Comparison of ENCODE assay signal across 1 cellular context in genomic region chr7:107856806-107857540, GRCh38.
TF ChIP-seq lines count a peak whose summit lies in the region.

No MANE protein-coding gene starts in this region.

TF ChIP-seq in HepG2, 621 proteins besides CTCF, POLR2A, EP300 and RAD21 (continued from another document and continues in another):
- TF ChIP-seq STAT6 (CRISPR knock-in tag; IDR thresholded peaks at IDR 0.05; ENCODE audit: borderline replicate concordance): no peak
- TF ChIP-seq IKZF5 (CRISPR knock-in tag; IDR thresholded peaks at IDR 0.05): peak; percentile 73
- TF ChIP-seq ZNF781 (CRISPR knock-in tag; IDR thresholded peaks at IDR 0.05; ENCODE audit: borderline replicate concordance, not compliant biosample characterization): no peak
- TF ChIP-seq IRF2 (CRISPR knock-in tag; IDR thresholded peaks at IDR 0.05): no peak; the same call in 1 of the 2 replicates
- no peak for TF ChIP-seq TFDP1 (CRISPR knock-in tag; IDR thresholded peaks at IDR 0.05; ENCODE audit: borderline replicate concordance)
- no peak for TF ChIP-seq ZNF383 (CRISPR knock-in tag; IDR thresholded peaks at IDR 0.05; ENCODE audit: borderline replicate concordance)
- TF ChIP-seq ZBTB1 (CRISPR knock-in tag; IDR thresholded peaks at IDR 0.05; ENCODE audit: borderline replicate concordance): no peak
- no peak for TF ChIP-seq ZNF660 (CRISPR knock-in tag; IDR thresholded peaks at IDR 0.05; ENCODE audit: borderline replicate concordance, low read depth)
- no peak for TF ChIP-seq KDM5A (IDR thresholded peaks at IDR 0.05; ENCODE audit: borderline replicate concordance, low read length)
- no peak for TF ChIP-seq E2F5 (CRISPR knock-in tag; conservative IDR thresholded peaks at IDR 0.05)
- TF ChIP-seq ZNF646 (CRISPR knock-in tag; IDR thresholded peaks at IDR 0.05): no peak
- no peak for TF ChIP-seq SIX1 (CRISPR knock-in tag; IDR thresholded peaks at IDR 0.05; ENCODE audit: borderline replicate concordance)
- TF ChIP-seq JUND (CRISPR knock-in tag; IDR thresholded peaks at IDR 0.05): no peak
- peak; percentile 78 for TF ChIP-seq HDAC2 (CRISPR knock-in tag; IDR thresholded peaks at IDR 0.05)
- no peak for TF ChIP-seq ZNF570 (CRISPR knock-in tag; IDR thresholded peaks at IDR 0.05; ENCODE audit: borderline replicate concordance)
- peak; percentile 69; the same call in 1 of the 2 replicates for TF ChIP-seq ZNF609 (CRISPR knock-in tag; IDR thresholded peaks at IDR 0.05; ENCODE audit: borderline replicate concordance)
- no peak for TF ChIP-seq HNRNPL (IDR thresholded peaks at IDR 0.05; ENCODE audit: low read depth, low read length)
- peak; percentile 13; the same call in 1 of the 2 replicates for TF ChIP-seq ZNF670 (CRISPR knock-in tag; IDR thresholded peaks at IDR 0.05; ENCODE audit: borderline replicate concordance)
- no peak for TF ChIP-seq NFKBIZ (CRISPR knock-in tag; IDR thresholded peaks at IDR 0.05)
- TF ChIP-seq ZNF75D (CRISPR knock-in tag; IDR thresholded peaks at IDR 0.05; ENCODE audit: borderline replicate concordance): no peak
- TF ChIP-seq ZNF296 (CRISPR knock-in tag; conservative IDR thresholded peaks at IDR 0.05): no peak
- TF ChIP-seq ZNF207 (IDR thresholded peaks at IDR 0.05; ENCODE audit: borderline replicate concordance): no peak
- TF ChIP-seq ZNF800 (CRISPR knock-in tag; IDR thresholded peaks at IDR 0.05): no peak
- no peak for TF ChIP-seq ZNF619 (CRISPR knock-in tag; IDR thresholded peaks at IDR 0.05)
- peak; percentile 78 for TF ChIP-seq ZNF775 (CRISPR knock-in tag; IDR thresholded peaks at IDR 0.05; ENCODE audit: borderline replicate concordance)
- TF ChIP-seq ZNF720 (CRISPR knock-in tag; IDR thresholded peaks at IDR 0.05): no peak
- no peak for TF ChIP-seq ZNF567 (CRISPR knock-in tag; IDR thresholded peaks at IDR 0.05; ENCODE audit: borderline replicate concordance)
- TF ChIP-seq BORCS8-MEF2B (CRISPR knock-in tag; IDR thresholded peaks at IDR 0.05): peak; percentile 78; the same call in 1 of the 2 replicates
- TF ChIP-seq ZNF121 (CRISPR knock-in tag; IDR thresholded peaks at IDR 0.05): no peak
- TF ChIP-seq ZBTB43 (CRISPR knock-in tag; conservative IDR thresholded peaks at IDR 0.05): no peak
- no peak for TF ChIP-seq ZNF761 (CRISPR knock-in tag; conservative IDR thresholded peaks at IDR 0.05)
- TF ChIP-seq ATF4 (CRISPR knock-in tag; IDR thresholded peaks at IDR 0.05): peak in 1 of 2 experiments; percentile 39; a peak in 1 of 4 replicates
- TF ChIP-seq FOXA3 (CRISPR knock-in tag; IDR thresholded peaks at IDR 0.05): peak; percentile 93
